Comparison of ENCODE assay signal across 14 cellular contexts in the genomic region with DNA sequence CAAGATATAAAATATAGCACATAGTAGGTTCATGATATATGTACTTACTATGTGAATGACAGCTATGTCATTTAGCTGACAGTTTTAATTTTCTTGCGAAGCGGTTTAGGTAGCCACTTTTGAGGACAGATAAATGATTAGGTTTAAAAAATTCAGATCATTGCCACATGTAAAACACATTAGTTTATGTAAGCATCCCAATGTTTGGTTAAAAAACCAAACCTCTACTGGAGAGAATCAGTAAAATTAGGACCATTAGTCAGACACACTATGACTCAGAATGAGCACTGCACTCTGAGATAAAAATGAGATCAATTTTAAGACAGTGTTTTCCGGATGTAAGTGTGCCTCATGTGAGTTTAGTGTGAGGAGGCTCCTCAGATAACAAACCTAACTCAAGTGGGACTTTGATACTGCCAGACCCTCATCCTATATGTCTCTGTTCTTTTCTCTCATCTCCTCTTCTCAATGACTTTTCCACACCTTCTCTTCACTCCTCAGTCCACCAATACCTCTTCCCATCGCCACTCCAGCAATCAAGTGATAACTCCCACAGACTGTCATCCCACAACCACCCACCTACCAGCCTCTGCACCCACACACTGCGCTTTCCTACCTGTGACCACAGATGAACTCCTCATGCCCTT. TPM values are rescaled to one million over a fixed set of nuclear protein-coding genes. Genes with fewer than 3 reads are reported as not detected.
DNase-seq lines count a peak whose midpoint lies in the region; ATAC-seq, FAIRE-seq and TF ChIP-seq lines count a peak whose summit lies in the region.
"Had no signal": no experiment of that assay in that cellular context is flagged by ENCODE, and none has a peak within 500 bp of the region (broad histone marks: within the 10 kb centered on the region; RNA-seq: fewer than 3 reads in every experiment).

No MANE protein-coding gene starts in this region.

- H3K27me3 Mint-ChIP-seq in activated naive CD4-positive, alpha-beta T cell treated with anti-CD3 and anti-CD28 coated beads, Interleukin-2, amount 50 U/mL, for 24 hours = peaks cover 17% of the 10 kb centered on the region

- peaks cover 8% of the 10 kb centered on the region for H3K4me1 Mint-ChIP-seq in activated naive CD4-positive, alpha-beta T cell treated with anti-CD3 and anti-CD28 coated beads, Interleukin-2, amount 50 U/mL, for 24 hours

- no peaks in the 10 kb centered on the region for H3K4me1 ChIP-seq in left ventricle myocardium inferior

- peaks cover 55% of the 10 kb centered on the region for H3K27me3 ChIP-seq in left ventricle myocardium inferior (ENCODE audit: low read depth)
- H3K27me3 ChIP-seq: BLaER1 treated with 17β-estradiol and CSF1 and Interleukin-3, amounts not matched to agents 10 nM and 100 nM had no signal

- ATAC-seq in stimulated activated naive CD8-positive, alpha-beta T cell treated with anti-CD3 and anti-CD28 coated beads, Interleukin-15, Interleukin-2, amounts not matched to agents 100 U/mL and 50 U/mL, for 24 hours = peak; percentile 77

- peak overlapping the region; percentile 19 for H3K4me3 Mint-ChIP-seq in activated naive CD4-positive, alpha-beta T cell treated with anti-CD3 and anti-CD28 coated beads, Interleukin-2, amount 50 U/mL, for 24 hours

- no peaks in the 10 kb centered on the region for H3K36me3 Mint-ChIP-seq in activated naive CD4-positive, alpha-beta T cell treated with anti-CD3 and anti-CD28 coated beads, Interleukin-2, amount 50 U/mL, for 24 hours

- no peak for TF ChIP-seq POLR2A in GM12891 (IDR thresholded peaks at IDR 0.05; ENCODE audit: low read depth, low read length)

- H3K27ac ChIP-seq in left ventricle myocardium inferior (replicated peaks) = no peak overlapping the region
- H3K27ac ChIP-seq: BLaER1 treated with 17β-estradiol and CSF1 and Interleukin-3, amounts not matched to agents 10 nM and 100 nM had no signal

- H3K36me3 ChIP-seq in left ventricle myocardium inferior = no peaks in the 10 kb centered on the region
- H3K36me3 ChIP-seq: BLaER1 treated with 17β-estradiol and CSF1 and Interleukin-3, amounts not matched to agents 10 nM and 100 nM had no signal

- TF ChIP-seq CTCF in cardiac fibroblast (IDR thresholded peaks at IDR 0.05; ENCODE audit: low read depth, low read length) = no peak
- TF ChIP-seq CTCF in left ventricle myocardium inferior (IDR thresholded peaks at IDR 0.05; ENCODE audit: borderline replicate concordance) = no peak

- FAIRE-seq in GM12891 (lab: Jason Lieb, UNC) = no peak
- FAIRE-seq: endometrium, kidney had no signal

- intact Hi-C loops in left ventricle myocardium inferior (cut with micrococcal nuclease) = no loop called here

- no peaks in the 10 kb centered on the region for H3K9me3 ChIP-seq in left ventricle myocardium inferior (replicated peaks)

- no peak for DNase-seq in activated naive CD4-positive, alpha-beta T cell (lab: John Stamatoyannopoulos, UW)
- peak; percentile 67 for DNase-seq in NCI-H226
- DNase-seq in cardiac fibroblast (ENCODE audit: low read depth in 2 of 2) = peak; percentile 26 to 67
- DNase-seq in stimulated activated naive CD8-positive, alpha-beta T cell treated with anti-CD3 and anti-CD28 coated beads, Interleukin-15, Interleukin-2, amounts not matched to agents 100 U/mL and 50 U/mL, for 24 hours = no peak
- DNase-seq in left ventricle myocardium inferior = no peak
- no peak for DNase-seq in GM12891 (ENCODE audit: insufficient read length, low spot score)
- DNase-seq in NCI-H1694 treated with DMSO at 0.1 percent for 48 hours (lab: John Stamatoyannopoulos, UW) = no peak
- DNase-seq: activated naive CD4-positive, alpha-beta T cell treated with anti-CD3 and anti-CD28 coated beads, Interleukin-2, amount 50 U/mL, for 16 hours; kidney; NCI-H1092; T-helper 9 cell had no signal

- H3K27ac Mint-ChIP-seq in activated naive CD4-positive, alpha-beta T cell treated with anti-CD3 and anti-CD28 coated beads, Interleukin-2, amount 50 U/mL, for 24 hours = peak overlapping the region; percentile 8

- H3K9me3 Mint-ChIP-seq in activated naive CD4-positive, alpha-beta T cell treated with anti-CD3 and anti-CD28 coated beads, Interleukin-2, amount 50 U/mL, for 24 hours = no peaks in the 10 kb centered on the region

- H3K4me3 ChIP-seq in cardiac fibroblast (replicated peaks in 1 of 2; ENCODE audit: low read depth in 2 of 2, low read length in 2 of 2) (no peak overlapping the region), left ventricle myocardium inferior (no peak overlapping the region)
- H3K4me3 ChIP-seq: BLaER1 treated with 17β-estradiol and CSF1 and Interleukin-3, amounts not matched to agents 10 nM and 100 nM had no signal

TF ChIP-seq in GM12891, 5 proteins besides CTCF, POLR2A, EP300 and RAD21:
- no peak for TF ChIP-seq POU2F2 (IDR thresholded peaks at IDR 0.05; ENCODE audit: low read depth, low read length)
- TF ChIP-seq PAX5 (IDR thresholded peaks at IDR 0.05; ENCODE audit: insufficient read depth, low read length, severe bottlenecking) = no peak
- no peak for TF ChIP-seq TAF1 (IDR thresholded peaks at IDR 0.05; ENCODE audit: low read depth, low read length)
- no peak for TF ChIP-seq POLR2AphosphoS5 (IDR thresholded peaks at IDR 0.05; ENCODE audit: low read depth, low read length)
- TF ChIP-seq SPI1 (IDR thresholded peaks at IDR 0.05; ENCODE audit: low read depth, low read length) = no peak
TF ChIP-seq in GM12891: peak in this region for 0.

RNA-seq across cellular contexts. Expression of gene OR2AT4, which starts 6.8 kb away (rescaled TPM):
- not detected for total RNA-seq in left ventricle myocardium inferior
- not detected for polyA plus RNA-seq in GM12891 (2012; ENCODE audit: low read depth, missing spikeins)
- total RNA-seq: kidney had no signal

RNA-seq across cellular contexts. Expression of gene SLCO2B1, which starts 47.4 kb away (rescaled TPM):
- 22.7 TPM for total RNA-seq in left ventricle myocardium inferior
- polyA plus RNA-seq in GM12891 (2012; ENCODE audit: low read depth, missing spikeins) = 0.10 TPM

Comparison
In these comparisons a context has a peak if more than half of its experiments do, and no peak if none do; other contexts are left out.
1. DNase-seq: peak in NCI-H226 (single experiment) and cardiac fibroblast (2 of 2); none in activated naive CD4-positive, alpha-beta T cell (0 of 4), stimulated activated naive CD8-positive, alpha-beta T cell treated with anti-CD3 and anti-CD28 coated beads, Interleukin-15, Interleukin-2, amounts not matched to agents 100 U/mL and 50 U/mL, for 24 hours (single experiment), left ventricle myocardium inferior (single experiment), GM12891 (single experiment) and NCI-H1694 treated with DMSO at 0.1 percent for 48 hours (single experiment).